7 cellular contexts compared by ENCODE assay signal in genomic region chr17:76515291-76515949, GRCh38. TPM values are rescaled to one million over a fixed set of nuclear protein-coding genes. Genes with fewer than 3 reads are reported as not detected.
DNase-seq lines count a peak whose midpoint lies in the region; ATAC-seq and TF ChIP-seq lines count a peak whose summit lies in the region.

No MANE protein-coding gene starts in this region.

- no peak overlapping the region for H3K27ac ChIP-seq in A673 (ENCODE audit: low read depth, low read length, poor library complexity, severe bottlenecking)

- CTCF ChIA-PET in activated naive CD4-positive, alpha-beta T cell treated with anti-CD3 and anti-CD28 coated beads, Interleukin-2, amount 10 ng/mL, durations not matched to agents 7 days and 5 days (lab: Charles Lee) = interaction anchor here (0.9 to 1.7 kb wide), 4 partner anchors 8 to 107 kb away, joined by 3 to 4 read pairs (median 3); no protein-coding TSS in a partner anchor
- CTCF ChIA-PET in A673 (lab: Charles Lee) = interaction anchor here (0.7 kb wide), 1 partner anchor 202 kb away, joined by 4 read pairs; no protein-coding TSS in a partner anchor

- H3K27ac Mint-ChIP-seq in activated naive CD4-positive, alpha-beta T cell treated with anti-CD3 and anti-CD28 coated beads, Interleukin-2, amount 10 ng/mL, durations not matched to agents 7 days and 5 days = peak overlapping the region; percentile 98

- peaks cover 23% of the 10 kb centered on the region for H3K27me3 Mint-ChIP-seq in activated naive CD4-positive, alpha-beta T cell treated with anti-CD3 and anti-CD28 coated beads, Interleukin-2, amount 10 ng/mL, durations not matched to agents 7 days and 5 days

- H3K4me3 Mint-ChIP-seq in activated naive CD4-positive, alpha-beta T cell treated with anti-CD3 and anti-CD28 coated beads, Interleukin-2, amount 10 ng/mL, durations not matched to agents 7 days and 5 days = peak overlapping the region; percentile 52

- peaks cover 70% of the 10 kb centered on the region for H3K4me1 Mint-ChIP-seq in activated naive CD4-positive, alpha-beta T cell treated with anti-CD3 and anti-CD28 coated beads, Interleukin-2, amount 10 ng/mL, durations not matched to agents 7 days and 5 days

- DNase-seq in SIG-M5 (lab: John Stamatoyannopoulos, UW) (peak; percentile 40), kidney epithelial cell (ENCODE audit: low read depth) (peak; percentile 73), A673 (ENCODE audit: low spot score) (no peak)
- DNase-seq in activated naive CD4-positive, alpha-beta T cell treated with anti-CD3 and anti-CD28 coated beads, Interleukin-2, amount 10 ng/mL, durations not matched to agents 7 days and 5 days = peak; percentile 89
- DNase-seq in stimulated activated CD4-positive, alpha-beta T cell treated with anti-CD3 and anti-CD28 coated beads, Interleukin-4, amount 100 ng/mL, for 48 hours (ENCODE audit: low read depth in 2 of 2) = peak; percentile 53 to 85

- H3K4me3 ChIP-seq in kidney epithelial cell (ENCODE audit: low read depth, low read length) (no peak overlapping the region), A673 (ENCODE audit: low read depth, low read length, poor library complexity, severe bottlenecking) (no peak overlapping the region)

- H3K4me1 ChIP-seq in A673 (ENCODE audit: insufficient read depth, low read length, poor library complexity, severe bottlenecking) = no peaks in the 10 kb centered on the region

- POLR2A ChIA-PET in A673 (lab: Charles Lee; ENCODE audit: low non-redundant PET) = no interaction called here

- no peaks in the 10 kb centered on the region for H3K9me3 Mint-ChIP-seq in activated naive CD4-positive, alpha-beta T cell treated with anti-CD3 and anti-CD28 coated beads, Interleukin-2, amount 10 ng/mL, durations not matched to agents 7 days and 5 days

- no peaks in the 10 kb centered on the region for H3K9me3 ChIP-seq in A673 (ENCODE audit: low read depth, low read length, poor library complexity, severe bottlenecking)

- ATAC-seq in GM21619 (IDR thresholded peaks at IDR 0.05; ENCODE audit: unreplicated experiment) (peak; percentile 64), GM21786 (IDR thresholded peaks at IDR 0.05; ENCODE audit: unreplicated experiment) (no peak)

- H3K27me3 ChIP-seq in kidney epithelial cell (ENCODE audit: control insufficient read depth, insufficient read depth, low read length) (no peaks in the 10 kb centered on the region), A673 (replicated peaks; ENCODE audit: insufficient read depth, low read depth, low read length, poor library complexity) (no peaks in the 10 kb centered on the region)

- no TSS peak for BruUV-seq in A673 (replicated peaks; lab: Mats Ljungman, UMichigan)

- TF ChIP-seq CTCF in kidney epithelial cell (IDR thresholded peaks at IDR 0.05; ENCODE audit: insufficient read depth, low read length, poor library complexity, severe bottlenecking) = no peak
- TF ChIP-seq CTCF in A673 (conservative IDR thresholded peaks at IDR 0.05; ENCODE audit: low read depth, low read length) = no peak

- intact Hi-C loops in A673 (cut with micrococcal nuclease; ENCODE audit: unreplicated experiment) = no loop called here

- H3K36me3 ChIP-seq in kidney epithelial cell (ENCODE audit: control insufficient read depth, insufficient read depth, low read length) (no peaks in the 10 kb centered on the region), A673 (ENCODE audit: insufficient read depth, low read length, poor library complexity, severe bottlenecking) (no peaks in the 10 kb centered on the region)

- no peaks in the 10 kb centered on the region for H3K36me3 Mint-ChIP-seq in activated naive CD4-positive, alpha-beta T cell treated with anti-CD3 and anti-CD28 coated beads, Interleukin-2, amount 10 ng/mL, durations not matched to agents 7 days and 5 days

RNA-seq across cellular contexts. Expression of gene RHBDF2, which starts 14.2 kb away (rescaled TPM):
- total RNA-seq in kidney epithelial cell (101 and 111 TPM in 2 replicates), A673 (2021) (20.4 and 26.5 TPM in 2 replicates)

RNA-seq across cellular contexts. Expression of gene CYGB, which starts 22.1 kb away (rescaled TPM):
- total RNA-seq in kidney epithelial cell (16.9 and 19.9 TPM in 2 replicates), A673 (2021) (0.56 and 0.61 TPM in 2 replicates)

RNA-seq across cellular contexts. Expression of gene PRCD, which starts 24.4 kb away (rescaled TPM):
- total RNA-seq in kidney epithelial cell = not detected in 2 replicates
- not detected in 2 replicates for total RNA-seq in A673 (2021)

RNA-seq across cellular contexts. Expression of gene AANAT, which starts 48.0 kb away (rescaled TPM):
- total RNA-seq in kidney epithelial cell (not detected in 2 replicates), A673 (2021) (not detected in 2 replicates)

Comparison
In these comparisons a context has a peak if more than half of its experiments do, and no peak if none do; other contexts are left out.
1. RNA of gene CYGB, which starts 22.1 kb away (total RNA-seq): 16.9 to 19.9 TPM in kidney epithelial cell; 0.56 to 0.61 TPM in A673; every median in the first group is over 10 times any median in the second.